In the genomic region with DNA sequence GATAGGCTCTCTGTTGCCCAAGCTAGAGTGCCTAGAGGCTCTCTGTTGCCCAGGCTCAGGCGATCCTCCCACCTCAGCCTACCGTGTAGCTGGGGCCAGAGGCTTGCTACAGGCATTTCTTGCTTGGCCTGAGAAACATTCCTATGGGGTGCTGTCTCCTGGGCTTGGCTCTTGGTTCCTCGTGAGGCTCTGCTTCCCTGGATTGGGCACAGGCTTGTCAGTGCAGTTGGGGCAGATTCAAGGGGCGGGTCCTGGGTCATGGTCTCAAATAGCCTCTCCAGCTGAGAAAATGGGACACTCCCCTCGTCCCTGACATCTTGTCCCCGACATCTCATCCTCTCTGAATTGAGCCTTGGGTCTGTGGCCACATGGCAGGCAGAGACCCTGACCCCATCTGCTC, we compare ENCODE assay signal across 21 cellular contexts. TPM values are rescaled to one million over a fixed set of nuclear protein-coding genes. Genes with fewer than 3 reads are reported as not detected.
A peak's percentile ranks its signal among the peaks of the same experiment; 100 is the strongest.
DNase-seq lines count a peak whose midpoint lies in the region; ATAC-seq and TF ChIP-seq lines count a peak whose summit lies in the region.
"Had no signal": no experiment of that assay in that cellular context is flagged by ENCODE, and none has a peak within 500 bp of the region (broad histone marks: within the 10 kb centered on the region; RNA-seq: fewer than 3 reads in every experiment).

No MANE protein-coding gene starts in this region.

- H3K9me2 ChIP-seq in OCI-LY7 (ENCODE audit: insufficient read depth, low read length) = no peaks in the 10 kb centered on the region

- no peak overlapping the region for H3K4me2 ChIP-seq in OCI-LY7 (ENCODE audit: low read length)

- no peaks in the 10 kb centered on the region for H3K27me3 ChIP-seq in CD4-positive, alpha-beta memory T cell (ENCODE audit: insufficient read depth, low read length)
- H3K27me3 ChIP-seq in WERI-Rb-1 (ENCODE audit: insufficient read depth, low read depth, severe bottlenecking) = no peaks in the 10 kb centered on the region

- ATAC-seq in mucosa of descending colon = peak; percentile 7
- ATAC-seq in HG03520 (IDR thresholded peaks at IDR 0.05; ENCODE audit: unreplicated experiment) = no peak
- no peak for ATAC-seq in GM21515 (IDR thresholded peaks at IDR 0.05; ENCODE audit: unreplicated experiment)
- ATAC-seq: left cardiac atrium, Right ventricle myocardium inferior had no signal

- BruUV-seq in OCI-LY7 (replicated peaks; lab: Mats Ljungman, UMichigan) = no TSS peak

- intact Hi-C loops in CD4-positive, alpha-beta memory T cell (cut with micrococcal nuclease) = no loop called here
- intact Hi-C loops in mucosa of descending colon (cut with DNase I, micrococcal nuclease) (no loop called here), OCI-LY7 (cut with micrococcal nuclease; ENCODE audit: unreplicated experiment) (no loop called here)

- no peak overlapping the region for H3K27ac ChIP-seq in CD4-positive, alpha-beta memory T cell (ENCODE audit: low read depth, low read length)
- H3K27ac ChIP-seq in WERI-Rb-1 (no peak overlapping the region), OCI-LY7 (ENCODE audit: low read depth, low read length, poor library complexity, severe bottlenecking) (no peak overlapping the region)
- H3K27ac ChIP-seq: parathyroid adenoma, skin epidermis, thoracic aorta had no signal

- H3K4me3 Mint-ChIP-seq in CD4-positive, alpha-beta memory T cell = no peak overlapping the region
- H3K4me3 Mint-ChIP-seq: T-helper 1 cell treated with Interleukin-12 subunit alpha and Interleukin-12 subunit beta and Interleukin-4 antibody, amounts not matched to agents 30 μg/mL and 1 μg/mL, for 36 hours had no signal

- POLR2A ChIA-PET in CD4-positive, alpha-beta memory T cell (lab: Charles Lee; ENCODE audit: partially characterized antibody) = interaction anchor here (1.1 to 1.5 kb wide), 2 partner anchors 18 to 146 kb away, joined by 3 read pairs; no protein-coding TSS in a partner anchor
- POLR2A ChIA-PET in OCI-LY7 (lab: Charles Lee) = no interaction called here

- peaks cover 9% of the 10 kb centered on the region for H3K4me1 ChIP-seq in CD4-positive, alpha-beta memory T cell (ENCODE audit: insufficient read depth, low read length)
- H3K4me1 ChIP-seq in mucosa of descending colon (ENCODE audit: low read depth) (peaks cover 6% of the 10 kb centered on the region), OCI-LY7 (ENCODE audit: insufficient read depth, low read length, poor library complexity, severe bottlenecking) (peaks cover 13% of the 10 kb centered on the region)

- H3K4me3 ChIP-seq in CD4-positive, alpha-beta memory T cell (ENCODE audit: low read length in 2 of 2) = no peak overlapping the region
- H3K4me3 ChIP-seq in WERI-Rb-1 (ENCODE audit: low read depth, low read length) (no peak overlapping the region), mucosa of descending colon (no peak overlapping the region), OCI-LY7 (ENCODE audit: low read depth, low read length, poor library complexity, severe bottlenecking) (no peak overlapping the region)
- H3K4me3 ChIP-seq: skin epidermis, thoracic aorta had no signal

- H4K20me1 ChIP-seq in OCI-LY7 (ENCODE audit: insufficient read depth, low read length) = no peaks in the 10 kb centered on the region

- peaks cover 12% of the 10 kb centered on the region for H3K36me3 ChIP-seq in CD4-positive, alpha-beta memory T cell (ENCODE audit: insufficient read depth, low read length)
- H3K36me3 ChIP-seq in WERI-Rb-1 = no peaks in the 10 kb centered on the region; the same call in none of the 2 replicates
- peaks cover 3% of the 10 kb centered on the region for H3K36me3 ChIP-seq in mucosa of descending colon (ENCODE audit: low read depth)
- peaks cover 26% of the 10 kb centered on the region for H3K36me3 ChIP-seq in OCI-LY7 (ENCODE audit: insufficient read depth, low read length)

- H3K27ac Mint-ChIP-seq in CD4-positive, alpha-beta memory T cell = peak overlapping the region in 4 of 7 donors; percentile 44 to 70 (median 70)

- CTCF ChIA-PET in CD4-positive, alpha-beta memory T cell (lab: Charles Lee; ENCODE audit: partially characterized antibody) = interaction anchor here (1.8 kb wide), 1 partner anchor 20 kb away, joined by 6 read pairs; no protein-coding TSS in a partner anchor
- CTCF ChIA-PET in OCI-LY7 (lab: Charles Lee; ENCODE audit: unreplicated experiment) = no interaction called here

- H3K9me3 ChIP-seq in CD4-positive, alpha-beta memory T cell (ENCODE audit: control insufficient read depth in 1 of 2, low read length in 2 of 2) = no peaks in the 10 kb centered on the region
- peaks cover 4% of the 10 kb centered on the region for H3K9me3 ChIP-seq in WERI-Rb-1 (ENCODE audit: severe bottlenecking)
- no peaks in the 10 kb centered on the region for H3K9me3 ChIP-seq in mucosa of descending colon
- H3K9me3 ChIP-seq in OCI-LY7 (ENCODE audit: low read length) = no peaks in the 10 kb centered on the region
- H3K9me3 ChIP-seq: thoracic aorta had no signal

- peaks cover 0 to 3% (median under 1%) of the 10 kb centered on the region in 4 donors for H3K4me1 Mint-ChIP-seq in CD4-positive, alpha-beta memory T cell

- no peak overlapping the region for H2AFZ ChIP-seq in OCI-LY7 (ENCODE audit: low read length)
- H2AFZ ChIP-seq: parathyroid adenoma had no signal

- H3K9me3 Mint-ChIP-seq in CD4-positive, alpha-beta memory T cell = peaks cover 0 to 6% (median 0%) of the 10 kb centered on the region in 8 donors
- H3K9me3 Mint-ChIP-seq: T-helper 1 cell treated with Interleukin-12 subunit alpha and Interleukin-12 subunit beta and Interleukin-4 antibody, amounts not matched to agents 30 μg/mL and 1 μg/mL, for 36 hours had no signal

- no peak for DNase-seq in CD4-positive, alpha-beta memory T cell
- DNase-seq in GM03348 (ENCODE audit: low spot score) = peak; percentile 28
- DNase-seq in WERI-Rb-1 = peak; percentile 53
- no peak for DNase-seq in mucosa of descending colon
- no peak for DNase-seq in SW 1271 (lab: John Stamatoyannopoulos, UW)
- no peak for DNase-seq in OCI-LY7 (ENCODE audit: low spot score)
- DNase-seq: activated CD4-positive, CD25-positive, alpha-beta regulatory T cell treated with anti-CD3 and anti-CD28 coated beads, Interleukin-2, amount 50 U/mL, for 72 hours; activated effector memory CD4-positive, alpha-beta T cell treated with anti-CD3 and anti-CD28 coated beads, Interleukin-2, amount 50 U/mL, for 16 hours; AML-193; Calu3; GOT3; left cardiac atrium; NCI-H1105; NK-92 treated with Interleukin-12 subunit alpha and Interleukin-12 subunit beta, amount 100 ng/mL, for 24 hours had no signal

- H3K79me2 ChIP-seq in OCI-LY7 (ENCODE audit: insufficient read depth, low read depth, low read length) = no peaks in the 10 kb centered on the region

- no peaks in the 10 kb centered on the region for H3K27me3 Mint-ChIP-seq in CD4-positive, alpha-beta memory T cell

- H3K36me3 Mint-ChIP-seq in CD4-positive, alpha-beta memory T cell = peaks cover 12 to 18% of the 10 kb centered on the region in 2 donors

- TF ChIP-seq CTCF in WERI-Rb-1 (IDR thresholded peaks at IDR 0.05; ENCODE audit: low read depth, low read length) = no peak
- TF ChIP-seq CTCF in mucosa of descending colon (IDR thresholded peaks at IDR 0.05) = no peak
- no peak for TF ChIP-seq CTCF in OCI-LY7 (conservative IDR thresholded peaks at IDR 0.05; ENCODE audit: low read length)

RNA-seq across cellular contexts. Expression of a gene that starts 4.9 kb away (rescaled TPM):
- total RNA-seq in CD4-positive, alpha-beta memory T cell = 10 to 100 TPM in 1 of 2 experiments, 1 to 10 TPM in 1; 9.7 to 10.4 TPM
- polyA plus RNA-seq in CD4-positive, alpha-beta memory T cell = 1 to 10 TPM; 1.1 to 2.0 TPM
- total RNA-seq in mucosa of descending colon (1 to 10 TPM; 1.8 to 2.5 (median 2.3) TPM), OCI-LY7 (2022) (6.4 and 8.7 TPM in 2 replicates)
- 7.1 and 10.5 TPM in 2 replicates for total RNA-seq in OCI-LY7 (2014; rRNA removed; shearing (Covaris generic))

RNA-seq across cellular contexts. Expression of a gene that starts 5.6 kb away (rescaled TPM):
- 100 to 1,000 TPM; 191 to 199 TPM for total RNA-seq in CD4-positive, alpha-beta memory T cell
- 100 to 1,000 TPM; 264 to 316 TPM for polyA plus RNA-seq in CD4-positive, alpha-beta memory T cell
- total RNA-seq in mucosa of descending colon (100 to 1,000 TPM; 347 to 437 (median 348) TPM), OCI-LY7 (2022) (421 and 429 TPM in 2 replicates)
- 275 and 320 TPM in 2 replicates for total RNA-seq in OCI-LY7 (2014; rRNA removed; shearing (Covaris generic))

RNA-seq across cellular contexts. Expression of a gene that starts 18.3 kb away (rescaled TPM):
- 10 to 100 TPM; 15.6 to 18.7 TPM for total RNA-seq in CD4-positive, alpha-beta memory T cell
- polyA plus RNA-seq in CD4-positive, alpha-beta memory T cell = under 1 TPM in 1 of 2 donors, not detected in 1; 0.25 TPM
- total RNA-seq in mucosa of descending colon (10 to 100 TPM in 2 of 3 donors, 1 to 10 TPM in 1; 6.0 to 12.6 (median 10.6) TPM), OCI-LY7 (2022) (35.3 and 35.8 TPM in 2 replicates)
- total RNA-seq in OCI-LY7 (2014; rRNA removed; shearing (Covaris generic)) = 5.4 and 6.9 TPM in 2 replicates

RNA-seq across cellular contexts. Expression of a gene that starts 27.6 kb away (rescaled TPM):
- under 1 TPM; 0.09 to 0.14 TPM for total RNA-seq in CD4-positive, alpha-beta memory T cell
- not detected for polyA plus RNA-seq in CD4-positive, alpha-beta memory T cell
- total RNA-seq in mucosa of descending colon (under 1 TPM in 1 of 3 donors, not detected in 2; 0.09 TPM), OCI-LY7 (2022) (0.48 and 0.51 TPM in 2 replicates)
- total RNA-seq in OCI-LY7 (2014; rRNA removed; shearing (Covaris generic)) = 0.19 TPM in 1 of 2 replicates, not detected in the other

Comparison
In these comparisons a context has a peak if more than half of its experiments do, and no peak if none do; other contexts are left out.
1. DNase-seq: peak in GM03348 (single experiment) and WERI-Rb-1 (single experiment); none in CD4-positive, alpha-beta memory T cell (0 of 5), mucosa of descending colon (0 of 3), SW 1271 (0 of 2) and OCI-LY7 (single experiment).